8 cellular contexts compared by ENCODE assay signal in genomic region chr6:15662246-15663056, GRCh38. TPM values are rescaled to one million over a fixed set of nuclear protein-coding genes. Genes with fewer than 3 reads are reported as not detected.
A peak's percentile ranks its signal among the peaks of the same experiment; 100 is the strongest.
DNase-seq lines count a peak whose midpoint lies in the region; ATAC-seq and TF ChIP-seq lines count a peak whose summit lies in the region.

Gene DTNBP1, minus strand, starts transcription at chr6:15663028. Its CDS starts 159 bp downstream, at chr6:15662869.

- peak within 1 kb of the TSS; percentile 70 for H3K27ac ChIP-seq in CD8-positive, alpha-beta memory T cell (ENCODE audit: low read depth, low read length)
- H3K27ac ChIP-seq in esophagus muscularis mucosa (replicated peaks in 1 of 4): peak within 1 kb of the TSS; percentile 82 to 86 (median 84)

- H3K9me3 Mint-ChIP-seq in CD8-positive, alpha-beta memory T cell: no peaks in the 10 kb centered on the region
- no peaks in the 10 kb centered on the region for H3K9me3 Mint-ChIP-seq in naive B cell
- peaks cover 3% of the 10 kb centered on the region for H3K9me3 Mint-ChIP-seq in stimulated activated effector memory CD8-positive, alpha-beta T cell treated with anti-CD3 and anti-CD28 coated beads, Interleukin-12 subunit alpha, Interleukin-12 subunit beta, amount 100 ng/mL, for 72 hours

- peaks cover 24% of the 10 kb centered on the region for H3K4me1 ChIP-seq in CD8-positive, alpha-beta memory T cell (ENCODE audit: insufficient read depth, low read length)
- H3K4me1 ChIP-seq in esophagus muscularis mucosa: peaks cover 6 to 24% (median 18%) of the 10 kb centered on the region in 4 donors

- no peaks in the 10 kb centered on the region for H3K9me3 ChIP-seq in CD8-positive, alpha-beta memory T cell (ENCODE audit: low read length)
- H3K9me3 ChIP-seq in esophagus muscularis mucosa: no peaks in the 10 kb centered on the region

- H3K27me3 Mint-ChIP-seq in CD8-positive, alpha-beta memory T cell: peaks cover 4 to 7% of the 10 kb centered on the region in 2 donors
- H3K27me3 Mint-ChIP-seq in naive B cell: peaks cover 0 to 3% (median 0%) of the 10 kb centered on the region in 3 donors

- DNase-seq in CD8-positive, alpha-beta memory T cell: peak; percentile 74 to 85 (median 79)
- DNase-seq in OCI-M1 (lab: John Stamatoyannopoulos, UW) (peak; percentile 90), esophagus muscularis mucosa (ENCODE audit: extremely low spot score) (no peak), naive B cell (peak; percentile 96)
- peak; percentile 87 for DNase-seq in activated T-cell treated with anti-CD3 and anti-CD28 coated beads, Interleukin-2, amount 50 U/mL, for 1 hour
- peak; percentile 82 to 92 for DNase-seq in stimulated activated effector memory CD8-positive, alpha-beta T cell treated with anti-CD3 and anti-CD28 coated beads, Interleukin-12 subunit alpha, Interleukin-12 subunit beta, amount 100 ng/mL, for 72 hours (ENCODE audit: low spot score in 2 of 2)

- peak within 1 kb of the TSS; percentile 89 for H3K4me3 ChIP-seq in CD8-positive, alpha-beta memory T cell (ENCODE audit: low read length)
- peak within 1 kb of the TSS; percentile 71 to 91 (median 80) for H3K4me3 ChIP-seq in esophagus muscularis mucosa

- peaks cover 0 to 18% (median 0%) of the 10 kb centered on the region in 3 donors for H3K36me3 Mint-ChIP-seq in CD8-positive, alpha-beta memory T cell
- H3K36me3 Mint-ChIP-seq in naive B cell: peaks cover 0 to 7% of the 10 kb centered on the region in 2 donors
- H3K36me3 Mint-ChIP-seq in stimulated activated effector memory CD8-positive, alpha-beta T cell treated with anti-CD3 and anti-CD28 coated beads, Interleukin-12 subunit alpha, Interleukin-12 subunit beta, amount 100 ng/mL, for 72 hours: peaks cover 12% of the 10 kb centered on the region

- CTCF ChIA-PET in CD8-positive, alpha-beta memory T cell (lab: Charles Lee): interaction anchor here (1.3 kb wide), 1 partner anchor 466 kb away, joined by 3 read pairs; the partner anchor contains the start of gene MYLIP

- intact Hi-C loops in esophagus muscularis mucosa (cut with DNase I): no loop called here

- peak within 1 kb of the TSS; percentile 83 to 93 (median 88) for H3K4me3 Mint-ChIP-seq in CD8-positive, alpha-beta memory T cell
- H3K4me3 Mint-ChIP-seq in naive B cell: peak within 1 kb of the TSS; percentile 59 to 95 (median 86)
- peak within 1 kb of the TSS; percentile 54 for H3K4me3 Mint-ChIP-seq in stimulated activated effector memory CD8-positive, alpha-beta T cell treated with anti-CD3 and anti-CD28 coated beads, Interleukin-12 subunit alpha, Interleukin-12 subunit beta, amount 100 ng/mL, for 72 hours

- no peaks in the 10 kb centered on the region for H3K36me3 ChIP-seq in CD8-positive, alpha-beta memory T cell (ENCODE audit: insufficient read depth, low read length)
- H3K36me3 ChIP-seq in esophagus muscularis mucosa: no peaks in the 10 kb centered on the region

- TF ChIP-seq EP300 in esophagus muscularis mucosa (IDR thresholded peaks at IDR 0.05): no peak

- no peaks in the 10 kb centered on the region for H3K27me3 ChIP-seq in CD8-positive, alpha-beta memory T cell (ENCODE audit: insufficient read depth, low read length, poor library complexity, severe bottlenecking)
- no peaks in the 10 kb centered on the region for H3K27me3 ChIP-seq in esophagus muscularis mucosa

- H3K4me1 Mint-ChIP-seq in CD8-positive, alpha-beta memory T cell: peaks cover 34 to 49% (median 40%) of the 10 kb centered on the region in 3 donors
- H3K4me1 Mint-ChIP-seq in naive B cell: peaks cover 26 to 51% (median 31%) of the 10 kb centered on the region in 3 donors
- peaks cover 31% of the 10 kb centered on the region for H3K4me1 Mint-ChIP-seq in stimulated activated effector memory CD8-positive, alpha-beta T cell treated with anti-CD3 and anti-CD28 coated beads, Interleukin-12 subunit alpha, Interleukin-12 subunit beta, amount 100 ng/mL, for 72 hours

- POLR2A ChIA-PET in CD8-positive, alpha-beta memory T cell (lab: Charles Lee): interaction anchor here (0.8 to 1.3 kb wide), 3 partner anchors 466 to 468 kb away, joined by 3 to 5 read pairs (median 3); partner anchors contain the start of gene MYLIP

- no peak for TF ChIP-seq CTCF in esophagus muscularis mucosa (IDR thresholded peaks at IDR 0.05)

- peak; percentile 67 for ATAC-seq in GM19372 (IDR thresholded peaks at IDR 0.05; ENCODE audit: low read depth, unreplicated experiment)
- peak; percentile 42 for ATAC-seq in HG03469 (IDR thresholded peaks at IDR 0.05; ENCODE audit: unreplicated experiment)
- ATAC-seq in naive B cell (ENCODE audit: low read depth in 2 of 2): peak; percentile 76
- peak; percentile 86 for ATAC-seq in stimulated activated effector memory CD8-positive, alpha-beta T cell treated with anti-CD3 and anti-CD28 coated beads, Interleukin-12 subunit alpha, Interleukin-12 subunit beta, amount 100 ng/mL, for 72 hours

- TF ChIP-seq POLR2A in esophagus muscularis mucosa (IDR thresholded peaks at IDR 0.05; ENCODE audit: low read depth): no peak

- peak within 1 kb of the TSS; percentile 50 to 94 (median 83) for H3K27ac Mint-ChIP-seq in CD8-positive, alpha-beta memory T cell
- peak within 1 kb of the TSS; percentile 84 to 98 (median 96) for H3K27ac Mint-ChIP-seq in naive B cell
- H3K27ac Mint-ChIP-seq in stimulated activated effector memory CD8-positive, alpha-beta T cell treated with anti-CD3 and anti-CD28 coated beads, Interleukin-12 subunit alpha, Interleukin-12 subunit beta, amount 100 ng/mL, for 72 hours: peak within 1 kb of the TSS; percentile 26

- WGBS in esophagus muscularis mucosa: 0% methylated on average over 3 of the region's 99 CpGs

RNA-seq across cellular contexts. Expression of gene DTNBP1, which starts in this region (rescaled TPM):
- total RNA-seq in CD8-positive, alpha-beta memory T cell: 10 to 100 TPM; 14.6 to 15.5 TPM
- 37.3 TPM for polyA plus RNA-seq in CD8-positive, alpha-beta memory T cell
- total RNA-seq in esophagus muscularis mucosa: 10 to 100 TPM; 18.3 to 26.8 (median 25.4) TPM
- 100 to 1,000 TPM in 1 of 6 donors, 10 to 100 TPM in 5; 60.2 to 108 (median 77.4) TPM for polyA plus RNA-seq in naive B cell (ENCODE audit: low read depth in 6 of 6)

Comparison
In these comparisons a context has a peak if more than half of its experiments do, and no peak if none do; other contexts are left out.
1. H3K27ac Mint-ChIP-seq: peak in every context shown above with its lines; median percentile 96 in naive B cell; 83 in CD8-positive, alpha-beta memory T cell; 26 in stimulated activated effector memory CD8-positive, alpha-beta T cell treated with anti-CD3 and anti-CD28 coated beads, Interleukin-12 subunit alpha, Interleukin-12 subunit beta, amount 100 ng/mL, for 72 hours.